In genomic region chr1:247008406-247008799, GRCh38 we compare ENCODE assay signal across 9 cellular contexts. TPM values are rescaled to one million over a fixed set of nuclear protein-coding genes. Genes with fewer than 3 reads are reported as not detected.
A peak's percentile ranks its signal among the peaks of the same experiment; 100 is the strongest.
DNase-seq lines count a peak whose midpoint lies in the region; ATAC-seq and TF ChIP-seq lines count a peak whose summit lies in the region.
"Had no signal": no experiment of that assay in that cellular context is flagged by ENCODE, and none has a peak within 500 bp of the region (broad histone marks: within the 10 kb centered on the region; RNA-seq: fewer than 3 reads in every experiment).

No MANE protein-coding gene starts in this region.

- ATAC-seq in HG02763 (IDR thresholded peaks at IDR 0.05; ENCODE audit: unreplicated experiment) (no peak), HG03442 (IDR thresholded peaks at IDR 0.05; ENCODE audit: unreplicated experiment) (no peak), GM18867 (IDR thresholded peaks at IDR 0.05; ENCODE audit: unreplicated experiment) (no peak)

- H3K27me3 ChIP-seq in CD4-positive, alpha-beta memory T cell (ENCODE audit: insufficient read depth, low read length), result peaks cover 8% of the 10 kb centered on the region
- no peaks in the 10 kb centered on the region for H3K27me3 ChIP-seq in MG63

- intact Hi-C loops in CD4-positive, alpha-beta memory T cell (cut with micrococcal nuclease), result no loop called here
- intact Hi-C loops in posterior cingulate gyrus (cut with DNase I), result no loop called here

- H3K4me3 Mint-ChIP-seq in CD4-positive, alpha-beta memory T cell, result peak overlapping the region in 6 of 8 donors; percentile 36 to 78 (median 70)
- H3K4me3 Mint-ChIP-seq in chondrocyte (ENCODE audit: unreplicated experiment) (peak overlapping the region; percentile 100), nephron progenitor cell (peak overlapping the region; percentile 100)

- POLR2A ChIA-PET in CD4-positive, alpha-beta memory T cell (lab: Charles Lee; ENCODE audit: partially characterized antibody), result no interaction called here

- H3K9me3 Mint-ChIP-seq in CD4-positive, alpha-beta memory T cell, result peaks cover 0 to 71% (median 47%) of the 10 kb centered on the region in 8 donors
- H3K9me3 Mint-ChIP-seq in chondrocyte (ENCODE audit: low read depth), result peaks cover 16% of the 10 kb centered on the region
- H3K9me3 Mint-ChIP-seq in nephron progenitor cell, result peaks cover 80% of the 10 kb centered on the region

- no peak overlapping the region for H3K4me3 ChIP-seq in CD4-positive, alpha-beta memory T cell (ENCODE audit: low read length in 2 of 2)
- peak overlapping the region; percentile 73 for H3K4me3 ChIP-seq in MG63

- H3K4me1 Mint-ChIP-seq in CD4-positive, alpha-beta memory T cell, result peaks cover 2 to 14% (median 3%) of the 10 kb centered on the region in 4 donors
- H3K4me1 Mint-ChIP-seq in chondrocyte (ENCODE audit: low read depth) (peaks cover 11% of the 10 kb centered on the region), nephron progenitor cell (peaks cover 6% of the 10 kb centered on the region)

- TF ChIP-seq CTCF in chondrocyte (IDR thresholded peaks at IDR 0.05), result no peak
- no peak for TF ChIP-seq CTCF in nephron progenitor cell (IDR thresholded peaks at IDR 0.05)

- H3K27me3 Mint-ChIP-seq in CD4-positive, alpha-beta memory T cell, result peaks cover 18 to 26% of the 10 kb centered on the region in 2 donors
- H3K27me3 Mint-ChIP-seq in chondrocyte (ENCODE audit: low read depth), result no peaks in the 10 kb centered on the region
- H3K27me3 Mint-ChIP-seq in nephron progenitor cell (ENCODE audit: low read depth, poor library complexity), result peaks cover 9% of the 10 kb centered on the region

- H3K27ac Mint-ChIP-seq in CD4-positive, alpha-beta memory T cell, result no peak overlapping the region
- H3K27ac Mint-ChIP-seq in chondrocyte (ENCODE audit: unreplicated experiment) (no peak overlapping the region), nephron progenitor cell (peak overlapping the region; percentile 100)

- no peak for DNase-seq in CD4-positive, alpha-beta memory T cell
- DNase-seq in MG63 (no peak), chondrocyte (ENCODE audit: low spot score) (no peak), nephron progenitor cell (no peak), posterior cingulate gyrus (no peak)

- CTCF ChIA-PET in CD4-positive, alpha-beta memory T cell (lab: Charles Lee; ENCODE audit: partially characterized antibody), result no interaction called here

- H3K27ac ChIP-seq in CD4-positive, alpha-beta memory T cell (ENCODE audit: low read depth, low read length), result no peak overlapping the region
- H3K27ac ChIP-seq: suprapubic skin had no signal

- H3K9me3 ChIP-seq in CD4-positive, alpha-beta memory T cell (ENCODE audit: control insufficient read depth in 1 of 2, low read length in 2 of 2), result no peaks in the 10 kb centered on the region
- H3K9me3 ChIP-seq in MG63, result peaks cover 30% of the 10 kb centered on the region
- H3K9me3 ChIP-seq: suprapubic skin had no signal

- peaks cover 6% of the 10 kb centered on the region for H3K4me1 ChIP-seq in CD4-positive, alpha-beta memory T cell (ENCODE audit: insufficient read depth, low read length)

- peaks cover 10 to 13% of the 10 kb centered on the region in 2 donors for H3K36me3 Mint-ChIP-seq in CD4-positive, alpha-beta memory T cell
- H3K36me3 Mint-ChIP-seq in chondrocyte (ENCODE audit: low read depth) (peaks cover 9% of the 10 kb centered on the region), nephron progenitor cell (ENCODE audit: low read depth) (peaks cover 49% of the 10 kb centered on the region)

- H3K36me3 ChIP-seq in CD4-positive, alpha-beta memory T cell (ENCODE audit: insufficient read depth, low read length), result no peaks in the 10 kb centered on the region
- peaks cover 32% of the 10 kb centered on the region for H3K36me3 ChIP-seq in MG63
- H3K36me3 ChIP-seq: suprapubic skin had no signal

RNA-seq across cellular contexts. Expression of gene ZNF695, which starts 0.5 kb away (rescaled TPM):
- total RNA-seq in CD4-positive, alpha-beta memory T cell, result not detected
- not detected for polyA plus RNA-seq in CD4-positive, alpha-beta memory T cell
- 6.1 and 9.0 TPM in 2 replicates for total RNA-seq in MG63 (2014; rRNA removed; shearing (Covaris generic); ENCODE audit: low replicate concordance)
- total RNA-seq in chondrocyte, result 1.4 to 1.9 TPM (median 1.7 TPM) in 3 replicates
